ENCODE assay signal across 17 cellular contexts in the genomic region with DNA sequence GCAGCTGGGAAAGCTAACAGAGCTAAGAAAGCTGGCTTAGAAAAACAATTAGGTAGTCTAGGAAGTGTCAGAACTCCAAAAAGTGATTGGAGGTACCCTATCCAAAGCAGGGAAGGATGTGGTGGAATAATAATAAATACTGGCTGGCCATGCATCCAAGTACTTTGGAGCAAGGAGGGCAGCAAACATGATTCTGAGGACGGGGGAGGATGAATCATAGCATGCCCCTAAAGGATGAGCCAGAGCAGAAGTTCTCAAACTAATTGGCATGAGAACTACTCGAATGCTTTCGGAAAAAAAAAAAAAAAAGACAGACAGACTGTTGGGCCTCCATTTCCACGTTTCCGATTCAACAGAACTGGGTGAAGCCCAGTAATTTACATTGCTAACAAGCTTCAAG. TPM values are rescaled to one million over a fixed set of nuclear protein-coding genes. Genes with fewer than 3 reads are reported as not detected.
A peak's percentile ranks its signal among the peaks of the same experiment; 100 is the strongest.
DNase-seq lines count a peak whose midpoint lies in the region; ATAC-seq and TF ChIP-seq lines count a peak whose summit lies in the region.
"Had no signal": no experiment of that assay in that cellular context is flagged by ENCODE, and none has a peak within 500 bp of the region (broad histone marks: within the 10 kb centered on the region; RNA-seq: fewer than 3 reads in every experiment).

No MANE protein-coding gene starts in this region.

- no peak overlapping the region for H3K4me3 ChIP-seq in NT2/D1 (ENCODE audit: insufficient read length, low read depth)
- H3K4me3 ChIP-seq: left ventricle myocardium inferior, Peyer's patch had no signal

- H3K4me1 ChIP-seq in NT2/D1 (ENCODE audit: insufficient read depth, insufficient read length), result no peaks in the 10 kb centered on the region

- no peak for TF ChIP-seq CTCF in natural killer cell (IDR thresholded peaks at IDR 0.05)
- no peak for TF ChIP-seq CTCF in endothelial cell (IDR thresholded peaks at IDR 0.05; ENCODE audit: unreplicated experiment)
- TF ChIP-seq CTCF in GM13977 (IDR thresholded peaks at IDR 0.05; ENCODE audit: extremely low read depth, insufficient read depth, missing control alignments), result no peak

- DNase-seq in natural killer cell (no peak), NT2/D1 (ENCODE audit: low read depth, low spot score) (peak; percentile 11), endothelial cell (ENCODE audit: low spot score) (no peak), Kasumi-1 (lab: John Stamatoyannopoulos, UW) (no peak), GM13977 (ENCODE audit: low spot score) (no peak)
- no peak for DNase-seq in natural killer cell treated with Interleukin-12 subunit alpha and Interleukin-12 subunit beta and Interleukin-15 and Interleukin-18, amount 100 ng/mL, for 72 hours (ENCODE audit: low spot score)
- DNase-seq: activated naive CD8-positive, alpha-beta T cell treated with anti-CD3 and anti-CD28 coated beads, Interleukin-2, amount 10 ng/mL, durations not matched to agents 7 days and 5 days; central memory CD4-positive, alpha-beta T cell; foreskin keratinocyte; left ventricle myocardium inferior; NCI-H2029 treated with DMSO at 0.1 percent for 48 hours; NCI-H526; Peyer's patch; stimulated activated CD4-positive, alpha-beta T cell treated with anti-CD3 and anti-CD28 coated beads, Interleukin-15, amount 100 ng/mL, for 24 hours; SW 1271 had no signal

- no peak for ATAC-seq in natural killer cell
- ATAC-seq in natural killer cell treated with Interleukin-12 subunit alpha and Interleukin-12 subunit beta and Interleukin-15 and Interleukin-18, amount 100 ng/mL, for 72 hours, result no peak
- ATAC-seq in stimulated activated memory B cell treated with anti-CD40 and anti-IgM and Interleukin-4, amounts not matched to agents 10 μg/mL and 1 μg/mL and 100 μg/mL, for 72 hours, result no peak
- ATAC-seq in GM21515 (IDR thresholded peaks at IDR 0.05; ENCODE audit: unreplicated experiment), result no peak
- ATAC-seq: foreskin keratinocyte had no signal

- H3K27ac Mint-ChIP-seq in natural killer cell (peak overlapping the region; percentile 43 to 100), endothelial cell (ENCODE audit: unreplicated experiment) (peak overlapping the region; percentile 61)
- peak overlapping the region in 1 of 2 donors; percentile 60 for H3K27ac Mint-ChIP-seq in natural killer cell treated with Interleukin-12 subunit alpha and Interleukin-12 subunit beta and Interleukin-15 and Interleukin-18, amount 100 ng/mL, for 72 hours
- H3K27ac Mint-ChIP-seq in stimulated activated memory B cell treated with anti-CD40 and anti-IgM and Interleukin-4, amounts not matched to agents 10 μg/mL and 1 μg/mL and 100 μg/mL, for 72 hours, result peak overlapping the region; percentile 100

- no peak overlapping the region for H3K9ac ChIP-seq in NT2/D1 (ENCODE audit: insufficient read length, low read depth)

- no peaks in the 10 kb centered on the region for H3K9me3 ChIP-seq in NT2/D1 (ENCODE audit: insufficient read depth, low read length)
- H3K9me3 ChIP-seq: left ventricle myocardium inferior, Peyer's patch had no signal

- H3K4me1 Mint-ChIP-seq in natural killer cell, result peaks cover 54 to 57% of the 10 kb centered on the region in 2 donors
- H3K4me1 Mint-ChIP-seq in natural killer cell treated with Interleukin-12 subunit alpha and Interleukin-12 subunit beta and Interleukin-15 and Interleukin-18, amount 100 ng/mL, for 72 hours (ENCODE audit: low read depth in 2 of 2), result peaks cover 26 to 28% of the 10 kb centered on the region in 2 donors
- peaks cover 28% of the 10 kb centered on the region for H3K4me1 Mint-ChIP-seq in endothelial cell (ENCODE audit: unreplicated experiment)
- H3K4me1 Mint-ChIP-seq in stimulated activated memory B cell treated with anti-CD40 and anti-IgM and Interleukin-4, amounts not matched to agents 10 μg/mL and 1 μg/mL and 100 μg/mL, for 72 hours, result peaks cover 62% of the 10 kb centered on the region

- intact Hi-C loops in natural killer cell (cut with micrococcal nuclease), result loop anchor here (5.0 kb wide), 1 partner anchor 1527 kb away; the partner anchor contains the start of gene FKBP7

- in situ Hi-C loops in GM13977 (cut with MboI; ENCODE audit: low pct_unique_long_range_greater_than_20kb, low sequenced_read_pairs, unreplicated experiment), result no loop called here

- no peaks in the 10 kb centered on the region for H3K27me3 ChIP-seq in NT2/D1 (ENCODE audit: insufficient read depth, insufficient read length)
- H3K27me3 ChIP-seq: foreskin keratinocyte, Peyer's patch had no signal

- H3K9me3 Mint-ChIP-seq in natural killer cell, result no peaks in the 10 kb centered on the region
- H3K9me3 Mint-ChIP-seq in natural killer cell treated with Interleukin-12 subunit alpha and Interleukin-12 subunit beta and Interleukin-15 and Interleukin-18, amount 100 ng/mL, for 72 hours, result no peaks in the 10 kb centered on the region
- H3K9me3 Mint-ChIP-seq in endothelial cell (ENCODE audit: unreplicated experiment), result peaks cover 3% of the 10 kb centered on the region
- no peaks in the 10 kb centered on the region for H3K9me3 Mint-ChIP-seq in stimulated activated memory B cell treated with anti-CD40 and anti-IgM and Interleukin-4, amounts not matched to agents 10 μg/mL and 1 μg/mL and 100 μg/mL, for 72 hours
- H3K9me3 Mint-ChIP-seq: activated naive CD8-positive, alpha-beta T cell treated with anti-CD3 and anti-CD28 coated beads, Interleukin-2, amount 10 ng/mL, durations not matched to agents 7 days and 5 days had no signal

- H3K27me3 Mint-ChIP-seq in natural killer cell (ENCODE audit: low read depth in 2 of 2) (no peaks in the 10 kb centered on the region), endothelial cell (ENCODE audit: unreplicated experiment) (peaks cover 11% of the 10 kb centered on the region)
- H3K27me3 Mint-ChIP-seq in natural killer cell treated with Interleukin-12 subunit alpha and Interleukin-12 subunit beta and Interleukin-15 and Interleukin-18, amount 100 ng/mL, for 72 hours, result no peaks in the 10 kb centered on the region
- no peaks in the 10 kb centered on the region for H3K27me3 Mint-ChIP-seq in stimulated activated memory B cell treated with anti-CD40 and anti-IgM and Interleukin-4, amounts not matched to agents 10 μg/mL and 1 μg/mL and 100 μg/mL, for 72 hours
- H3K27me3 Mint-ChIP-seq: activated naive CD8-positive, alpha-beta T cell treated with anti-CD3 and anti-CD28 coated beads, Interleukin-2, amount 10 ng/mL, durations not matched to agents 7 days and 5 days had no signal

- H3K36me3 Mint-ChIP-seq in natural killer cell (no peaks in the 10 kb centered on the region), endothelial cell (ENCODE audit: low read depth, unreplicated experiment) (peaks cover 3% of the 10 kb centered on the region)
- H3K36me3 Mint-ChIP-seq in natural killer cell treated with Interleukin-12 subunit alpha and Interleukin-12 subunit beta and Interleukin-15 and Interleukin-18, amount 100 ng/mL, for 72 hours, result peaks cover 5% of the 10 kb centered on the region
- H3K36me3 Mint-ChIP-seq in stimulated activated memory B cell treated with anti-CD40 and anti-IgM and Interleukin-4, amounts not matched to agents 10 μg/mL and 1 μg/mL and 100 μg/mL, for 72 hours, result peaks cover 15% of the 10 kb centered on the region

- peak overlapping the region; percentile 38 for H3K4me3 Mint-ChIP-seq in natural killer cell
- H3K4me3 Mint-ChIP-seq in natural killer cell treated with Interleukin-12 subunit alpha and Interleukin-12 subunit beta and Interleukin-15 and Interleukin-18, amount 100 ng/mL, for 72 hours, result no peak overlapping the region
- H3K4me3 Mint-ChIP-seq in endothelial cell (ENCODE audit: unreplicated experiment), result no peak overlapping the region
- H3K4me3 Mint-ChIP-seq in stimulated activated memory B cell treated with anti-CD40 and anti-IgM and Interleukin-4, amounts not matched to agents 10 μg/mL and 1 μg/mL and 100 μg/mL, for 72 hours, result no peak overlapping the region
- H3K4me3 Mint-ChIP-seq: activated naive CD8-positive, alpha-beta T cell treated with anti-CD3 and anti-CD28 coated beads, Interleukin-2, amount 10 ng/mL, durations not matched to agents 7 days and 5 days had no signal

- H3K36me3 ChIP-seq in NT2/D1 (ENCODE audit: insufficient read depth, insufficient read length, low read length), result peaks cover 19% of the 10 kb centered on the region
- H3K36me3 ChIP-seq: left ventricle myocardium inferior, Peyer's patch had no signal

RNA-seq across cellular contexts. Expression of gene CWC22, which starts 2.4 kb away (rescaled TPM):
- total RNA-seq in natural killer cell, result 10 to 100 TPM; 14.9 to 20.3 (median 16.1) TPM
- total RNA-seq in natural killer cell treated with Interleukin-12 subunit alpha and Interleukin-12 subunit beta and Interleukin-15 and Interleukin-18, amount 100 ng/mL, for 72 hours, result 10 to 100 TPM; 19.4 to 23.0 TPM
- 16.9 TPM for total RNA-seq in endothelial cell (ENCODE audit: unreplicated experiment)
